In genomic region chr4:113561758-113562157, GRCh38 we compare ENCODE assay signal across 27 cellular contexts.
"Had no signal": no experiment of that assay in that cellular context is flagged by ENCODE, and none has a peak within 500 bp of the region (broad histone marks: within the 10 kb centered on the region; RNA-seq: fewer than 3 reads in every experiment).

No MANE protein-coding gene starts in this region.

- H3K27me3 ChIP-seq: heart right ventricle, ovary, right atrium auricular region, thyroid gland, upper lobe of right lung had no signal

- H3K4me3 Mint-ChIP-seq: activated CD8-positive, alpha-beta T cell treated with anti-CD3 and anti-CD28 coated beads, Interleukin-2, amount 10 ng/mL, durations not matched to agents 7 days and 5 days; activated naive CD4-positive, alpha-beta T cell treated with anti-CD3 and anti-CD28 coated beads, Interleukin-2, amount 50 U/mL, for 24 hours; activated T-helper 1 cell treated with anti-CD3 and anti-CD28 coated beads, Interleukin-12 subunit alpha, Interleukin-12 subunit beta, Interleukin-2, Interleukin-4 antibody, amounts not matched to agents 30 ng/mL and 10 ng/mL and 1 ng/mL, durations not matched to agents 14 hours and 24 hours and 36 hours; brain; dendritic cell treated with granulocyte-macrophage colony-stimulating factor and Interleukin-4, amounts not matched to agents 40 ng/mL and 50 ng/mL, for 4 days; natural killer cell treated with Interleukin-12 subunit alpha and Interleukin-12 subunit beta and Interleukin-15 and Interleukin-18, amount 100 ng/mL, for 72 hours; stimulated activated naive CD8-positive, alpha-beta T cell treated with anti-CD3 and anti-CD28 coated beads, Interleukin-15, Interleukin-2, amounts not matched to agents 100 ng/mL and 50 ng/mL, for 24 hours; T-helper 2 cell treated with Interferon-gamma antibody and Interleukin-4, amounts not matched to agents 5 μg/mL and 100 μg/mL, for 36 hours had no signal

- H3K4me3 ChIP-seq: heart right ventricle, lower lobe of right lung, ovary, psoas muscle, right atrium auricular region, thyroid gland, upper lobe of right lung had no signal

- H3K4me1 ChIP-seq: psoas muscle had no signal

- H3K36me3 ChIP-seq: lower lobe of right lung, ovary, right atrium auricular region, thyroid gland, upper lobe of right lung had no signal

- H3K9me3 Mint-ChIP-seq: activated naive CD4-positive, alpha-beta T cell treated with anti-CD3 and anti-CD28 coated beads, Interleukin-2, amount 50 U/mL, for 24 hours; activated T-helper 1 cell treated with anti-CD3 and anti-CD28 coated beads, Interleukin-12 subunit alpha, Interleukin-12 subunit beta, Interleukin-2, Interleukin-4 antibody, amounts not matched to agents 30 ng/mL and 10 ng/mL and 1 ng/mL, durations not matched to agents 14 hours and 24 hours and 36 hours; brain; dendritic cell treated with granulocyte-macrophage colony-stimulating factor and Interleukin-4, amounts not matched to agents 40 ng/mL and 50 ng/mL, for 4 days; natural killer cell treated with Interleukin-12 subunit alpha and Interleukin-12 subunit beta and Interleukin-15 and Interleukin-18, amount 100 ng/mL, for 72 hours; stimulated activated naive CD8-positive, alpha-beta T cell treated with anti-CD3 and anti-CD28 coated beads, Interleukin-15, Interleukin-2, amounts not matched to agents 100 ng/mL and 50 ng/mL, for 24 hours; T-helper 2 cell treated with Interferon-gamma antibody and Interleukin-4, amounts not matched to agents 5 μg/mL and 100 μg/mL, for 36 hours had no signal

- DNase-seq: activated CD4-positive, alpha-beta T cell treated with anti-CD3 and anti-CD28 coated beads for 1 hour; activated CD4-positive, alpha-beta T cell treated with anti-CD3 and anti-CD28 coated beads, Interleukin-2, amount 50 U/mL, for 1 hour; activated CD8-positive, alpha-beta T cell treated with anti-CD3 and anti-CD28 coated beads, Interleukin-2, amount 10 ng/mL, durations not matched to agents 7 days and 5 days; activated gamma-delta T cell; anterior cingulate cortex; caudate nucleus; effector CD4-positive, alpha-beta T cell; heart right ventricle; kidney; lower lobe of right lung; ovary; psoas muscle; stimulated activated CD4-positive, alpha-beta T cell treated with anti-CD3 and anti-CD28 coated beads, Interleukin-12 subunit alpha, Interleukin-12 subunit beta, amount 100 ng/mL, for 4 hours; stimulated activated CD4-positive, alpha-beta T cell treated with anti-CD3 and anti-CD28 coated beads, Interleukin-1b, Interleukin-23, amount 100 ng/mL, for 48 hours; substantia nigra; thyroid gland; upper lobe of right lung had no signal

- H3K27me3 Mint-ChIP-seq: activated naive CD4-positive, alpha-beta T cell treated with anti-CD3 and anti-CD28 coated beads, Interleukin-2, amount 50 U/mL, for 24 hours; brain; stimulated activated naive CD8-positive, alpha-beta T cell treated with anti-CD3 and anti-CD28 coated beads, Interleukin-15, Interleukin-2, amounts not matched to agents 100 ng/mL and 50 ng/mL, for 24 hours had no signal

- H3K27ac ChIP-seq: lower lobe of right lung, ovary, psoas muscle, right atrium auricular region, thyroid gland, upper lobe of right lung, VCaP had no signal

- H3K9me3 ChIP-seq: heart right ventricle, lower lobe of right lung, ovary, psoas muscle, right atrium auricular region, thyroid gland, upper lobe of right lung had no signal

- ATAC-seq: activated CD8-positive, alpha-beta T cell treated with anti-CD3 and anti-CD28 coated beads, Interleukin-2, amount 10 ng/mL, durations not matched to agents 7 days and 5 days; heart right ventricle; left lobe of liver; lower lobe of right lung; natural killer cell treated with Interleukin-12 subunit alpha and Interleukin-12 subunit beta and Interleukin-15 and Interleukin-18, amount 100 ng/mL, for 72 hours; psoas muscle; upper lobe of right lung had no signal

- H3K27ac Mint-ChIP-seq: activated CD8-positive, alpha-beta T cell treated with anti-CD3 and anti-CD28 coated beads, Interleukin-2, amount 10 ng/mL, durations not matched to agents 7 days and 5 days; activated naive CD4-positive, alpha-beta T cell treated with anti-CD3 and anti-CD28 coated beads, Interleukin-2, amount 50 U/mL, for 24 hours; activated T-helper 1 cell treated with anti-CD3 and anti-CD28 coated beads, Interleukin-12 subunit alpha, Interleukin-12 subunit beta, Interleukin-2, Interleukin-4 antibody, amounts not matched to agents 30 ng/mL and 10 ng/mL and 1 ng/mL, durations not matched to agents 14 hours and 24 hours and 36 hours; dendritic cell treated with granulocyte-macrophage colony-stimulating factor and Interleukin-4, amounts not matched to agents 40 ng/mL and 50 ng/mL, for 4 days; natural killer cell treated with Interleukin-12 subunit alpha and Interleukin-12 subunit beta and Interleukin-15 and Interleukin-18, amount 100 ng/mL, for 72 hours; stimulated activated naive CD8-positive, alpha-beta T cell treated with anti-CD3 and anti-CD28 coated beads, Interleukin-15, Interleukin-2, amounts not matched to agents 100 ng/mL and 50 ng/mL, for 24 hours; T-helper 2 cell treated with Interferon-gamma antibody and Interleukin-4, amounts not matched to agents 5 μg/mL and 100 μg/mL, for 36 hours had no signal
